ENCODE assay signal across 1 cellular context in the genomic region with DNA sequence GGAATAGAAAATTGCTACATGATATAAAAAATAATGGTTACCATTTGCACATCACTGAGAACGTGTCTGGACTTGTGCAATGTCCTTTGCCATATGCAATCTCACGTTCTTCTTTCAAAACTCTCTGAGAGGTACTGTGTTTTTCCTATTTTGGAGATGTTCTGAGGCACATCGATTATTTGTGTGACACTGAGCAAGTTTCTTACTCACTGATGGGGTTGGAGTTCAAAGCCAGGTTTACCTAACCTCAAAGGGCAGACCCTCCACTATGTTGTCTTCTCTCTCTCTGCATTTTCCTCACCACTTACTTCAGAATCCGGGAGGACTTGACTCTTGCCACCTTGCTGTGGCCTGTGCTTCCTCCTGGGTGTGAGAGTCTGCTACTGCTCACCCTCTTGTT.
TF ChIP-seq lines count a peak whose summit lies in the region.

No MANE protein-coding gene starts in this region.

TF ChIP-seq in GM23338, 12 proteins besides CTCF, POLR2A, EP300 and RAD21 (continued from another document):
- no peak for TF ChIP-seq ZNF462 (CRISPR knock-in tag; IDR thresholded peaks at IDR 0.05)
- TF ChIP-seq EZH2 (IDR thresholded peaks at IDR 0.05; ENCODE audit: low read depth, unreplicated experiment), result no peak
- no peak for TF ChIP-seq ZNF114 (CRISPR knock-in tag; IDR thresholded peaks at IDR 0.05)
- TF ChIP-seq ZNF331 (CRISPR knock-in tag; IDR thresholded peaks at IDR 0.05; ENCODE audit: low read depth), result no peak
- TF ChIP-seq EZH2phosphoT487 (IDR thresholded peaks at IDR 0.05; ENCODE audit: unreplicated experiment), result no peak
- TF ChIP-seq JUNB (IDR thresholded peaks at IDR 0.05; ENCODE audit: unreplicated experiment), result no peak
- no peak for TF ChIP-seq CREB1 (CRISPR knock-in tag; IDR thresholded peaks at IDR 0.05; ENCODE audit: low read depth)
- no peak for TF ChIP-seq STAT1 (IDR thresholded peaks at IDR 0.05; ENCODE audit: unreplicated experiment)
- no peak for TF ChIP-seq ETS1 (IDR thresholded peaks at IDR 0.05)
- TF ChIP-seq, protein P1, sequence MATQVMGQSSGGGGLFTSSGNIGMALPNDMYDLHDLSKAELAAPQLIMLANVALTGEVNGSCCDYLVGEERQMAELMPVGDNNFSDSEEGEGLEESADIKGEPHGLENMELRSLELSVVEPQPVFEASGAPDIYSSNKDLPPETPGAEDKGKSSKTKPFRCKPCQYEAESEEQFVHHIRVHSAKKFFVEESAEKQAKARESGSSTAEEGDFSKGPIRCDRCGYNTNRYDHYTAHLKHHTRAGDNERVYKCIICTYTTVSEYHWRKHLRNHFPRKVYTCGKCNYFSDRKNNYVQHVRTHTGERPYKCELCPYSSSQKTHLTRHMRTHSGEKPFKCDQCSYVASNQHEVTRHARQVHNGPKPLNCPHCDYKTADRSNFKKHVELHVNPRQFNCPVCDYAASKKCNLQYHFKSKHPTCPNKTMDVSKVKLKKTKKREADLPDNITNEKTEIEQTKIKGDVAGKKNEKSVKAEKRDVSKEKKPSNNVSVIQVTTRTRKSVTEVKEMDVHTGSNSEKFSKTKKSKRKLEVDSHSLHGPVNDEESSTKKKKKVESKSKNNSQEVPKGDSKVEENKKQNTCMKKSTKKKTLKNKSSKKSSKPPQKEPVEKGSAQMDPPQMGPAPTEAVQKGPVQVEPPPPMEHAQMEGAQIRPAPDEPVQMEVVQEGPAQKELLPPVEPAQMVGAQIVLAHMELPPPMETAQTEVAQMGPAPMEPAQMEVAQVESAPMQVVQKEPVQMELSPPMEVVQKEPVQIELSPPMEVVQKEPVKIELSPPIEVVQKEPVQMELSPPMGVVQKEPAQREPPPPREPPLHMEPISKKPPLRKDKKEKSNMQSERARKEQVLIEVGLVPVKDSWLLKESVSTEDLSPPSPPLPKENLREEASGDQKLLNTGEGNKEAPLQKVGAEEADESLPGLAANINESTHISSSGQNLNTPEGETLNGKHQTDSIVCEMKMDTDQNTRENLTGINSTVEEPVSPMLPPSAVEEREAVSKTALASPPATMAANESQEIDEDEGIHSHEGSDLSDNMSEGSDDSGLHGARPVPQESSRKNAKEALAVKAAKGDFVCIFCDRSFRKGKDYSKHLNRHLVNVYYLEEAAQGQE (IDR thresholded peaks at IDR 0.05; ENCODE audit: unreplicated experiment), result no peak
